22 cellular contexts compared by ENCODE assay signal in genomic region chr2:37627715-37628114, GRCh38. TPM values are rescaled to one million over a fixed set of nuclear protein-coding genes. Genes with fewer than 3 reads are reported as not detected.
DNase-seq lines count a peak whose midpoint lies in the region; ATAC-seq, FAIRE-seq and TF ChIP-seq lines count a peak whose summit lies in the region.
"Had no signal": no experiment of that assay in that cellular context is flagged by ENCODE, and none has a peak within 500 bp of the region (broad histone marks: within the 10 kb centered on the region; RNA-seq: fewer than 3 reads in every experiment).

No MANE protein-coding gene starts in this region.

- no peaks in the 10 kb centered on the region for H3K27me3 ChIP-seq in ACC112 (ENCODE audit: insufficient read depth, low read length)
- H3K27me3 ChIP-seq in GM06990 (replicated peaks; ENCODE audit: control insufficient read depth, insufficient read depth, low read length): no peaks in the 10 kb centered on the region
- H3K27me3 ChIP-seq in keratinocyte (ENCODE audit: control insufficient read depth, extremely low read depth, insufficient read depth, low read length): no peaks in the 10 kb centered on the region
- no peaks in the 10 kb centered on the region for H3K27me3 ChIP-seq in CD4-positive, alpha-beta memory T cell (ENCODE audit: insufficient read depth, low read length)
- H3K27me3 ChIP-seq: right lobe of liver, SJCRH30, upper lobe of left lung had no signal

- no peaks in the 10 kb centered on the region for H3K9me1 ChIP-seq in keratinocyte (ENCODE audit: control insufficient read depth, extremely low read depth, insufficient read depth, low read length)

- peak overlapping the region; percentile 42 for H3K27ac Mint-ChIP-seq in activated naive CD8-positive, alpha-beta T cell treated with anti-CD3 and anti-CD28 coated beads for 36 hours
- H3K27ac Mint-ChIP-seq in CD4-positive, alpha-beta memory T cell: peak overlapping the region in 1 of 7 donors; percentile 87
- H3K27ac Mint-ChIP-seq: activated CD8-positive, alpha-beta memory T cell treated with anti-CD3 and anti-CD28 coated beads, Interleukin-2, amount 10 ng/mL, durations not matched to agents 7 days and 5 days; stimulated activated naive CD8-positive, alpha-beta T cell treated with anti-CD3 and anti-CD28 coated beads, Interleukin-15, amount 100 ng/mL, for 72 hours had no signal

- no peak overlapping the region for H3K4me2 ChIP-seq in keratinocyte (ENCODE audit: control insufficient read depth, extremely low read depth, insufficient read depth, low read depth, low read length)
- H3K4me2 ChIP-seq: KMS-11 had no signal

- H3K9me3 ChIP-seq in keratinocyte (ENCODE audit: control insufficient read depth, low read depth, low read length): no peaks in the 10 kb centered on the region
- H3K9me3 ChIP-seq in CD4-positive, alpha-beta memory T cell (ENCODE audit: control insufficient read depth in 1 of 2, low read length in 2 of 2): no peaks in the 10 kb centered on the region
- H3K9me3 ChIP-seq: left ventricle myocardium inferior, right lobe of liver, SJCRH30, upper lobe of left lung had no signal

- intact Hi-C loops in CD4-positive, alpha-beta memory T cell (cut with micrococcal nuclease): loop anchor here (2.0 kb wide), 1 partner anchor 21 kb away; no protein-coding TSS in a partner anchor

- no peaks in the 10 kb centered on the region for H3K9me3 Mint-ChIP-seq in activated naive CD8-positive, alpha-beta T cell treated with anti-CD3 and anti-CD28 coated beads for 36 hours
- peaks cover 0 to 5% (median 0%) of the 10 kb centered on the region in 8 donors for H3K9me3 Mint-ChIP-seq in CD4-positive, alpha-beta memory T cell

- peaks cover 78% of the 10 kb centered on the region for H3K4me1 Mint-ChIP-seq in activated naive CD8-positive, alpha-beta T cell treated with anti-CD3 and anti-CD28 coated beads for 36 hours
- peaks cover 66 to 86% (median 71%) of the 10 kb centered on the region in 4 donors for H3K4me1 Mint-ChIP-seq in CD4-positive, alpha-beta memory T cell

- CTCF ChIA-PET in CD4-positive, alpha-beta memory T cell (lab: Charles Lee; ENCODE audit: partially characterized antibody): interaction anchor here (1.0 to 1.2 kb wide), 3 partner anchors 28 to 205 kb away, joined by 3 to 5 read pairs (median 3); no protein-coding TSS in a partner anchor

- TF ChIP-seq CTCF in GM06990 (IDR thresholded peaks at IDR 0.05; ENCODE audit: insufficient read depth, low read length, poor library complexity, severe bottlenecking) (no peak), keratinocyte (optimal IDR thresholded peaks at IDR 0.05 in 1 of 3, IDR thresholded peaks at IDR 0.05 in 1 of 3, conservative IDR thresholded peaks at IDR 0.05 in 1 of 3; ENCODE audit: extremely low read depth in 1 of 3, insufficient read depth in 2 of 3, low read length in 3 of 3) (no peak)

- H3K36me3 ChIP-seq in ACC112 (ENCODE audit: insufficient read depth, low read length) (no peaks in the 10 kb centered on the region), GM06990 (ENCODE audit: control insufficient read depth, insufficient read depth, low read length) (peaks cover 2% of the 10 kb centered on the region; the same call in 1 of the 2 replicates), keratinocyte (ENCODE audit: control insufficient read depth in 2 of 2, extremely low read depth in 1 of 2, insufficient read depth in 2 of 2, low read length in 2 of 2) (no peaks in the 10 kb centered on the region)
- H3K36me3 ChIP-seq in CD4-positive, alpha-beta memory T cell (ENCODE audit: insufficient read depth, low read length): no peaks in the 10 kb centered on the region
- H3K36me3 ChIP-seq: left ventricle myocardium inferior, right lobe of liver, SJCRH30, upper lobe of left lung had no signal

- H2AFZ ChIP-seq in ACC112 (ENCODE audit: low read length, unreplicated experiment) (no peak overlapping the region), keratinocyte (ENCODE audit: control insufficient read depth, low read length) (no peak overlapping the region)

- H3K36me3 Mint-ChIP-seq in activated naive CD8-positive, alpha-beta T cell treated with anti-CD3 and anti-CD28 coated beads for 36 hours: peaks cover 13% of the 10 kb centered on the region
- H3K36me3 Mint-ChIP-seq in CD4-positive, alpha-beta memory T cell: peaks cover 14 to 27% of the 10 kb centered on the region in 2 donors

- H3K4me1 ChIP-seq in ACC112 (ENCODE audit: control insufficient read depth, insufficient read depth, low read length, unreplicated experiment) (peaks cover 51% of the 10 kb centered on the region), keratinocyte (ENCODE audit: control insufficient read depth, extremely low read depth, insufficient read depth, low read length) (peaks cover 34% of the 10 kb centered on the region)
- peaks cover 90% of the 10 kb centered on the region for H3K4me1 ChIP-seq in CD4-positive, alpha-beta memory T cell (ENCODE audit: insufficient read depth, low read length)
- H3K4me1 ChIP-seq: right lobe of liver had no signal

- no peaks in the 10 kb centered on the region for H4K20me1 ChIP-seq in keratinocyte (ENCODE audit: control insufficient read depth, extremely low read depth, insufficient read depth, low read length)

- no peak for ATAC-seq in left lobe of liver
- ATAC-seq: activated CD8-positive, alpha-beta memory T cell treated with anti-CD3 and anti-CD28 coated beads, Interleukin-2, amount 10 ng/mL, durations not matched to agents 7 days and 5 days; right lobe of liver; stimulated activated naive CD8-positive, alpha-beta T cell treated with anti-CD3 and anti-CD28 coated beads, Interleukin-15, amount 100 ng/mL, for 72 hours had no signal

- peak; percentile 75 for FAIRE-seq in keratinocyte (lab: Jason Lieb, UNC)
- FAIRE-seq: colon, endometrium had no signal

- H3K27ac ChIP-seq in ACC112 (ENCODE audit: low read depth, low read length) (peak overlapping the region; percentile 41; the same call in 1 of the 2 replicates), keratinocyte (ENCODE audit: control insufficient read depth, insufficient read depth, low read length) (no peak overlapping the region)
- H3K27ac ChIP-seq in CD4-positive, alpha-beta memory T cell (ENCODE audit: low read depth, low read length): no peak overlapping the region
- H3K27ac ChIP-seq: KMS-11, right lobe of liver, SJCRH30, upper lobe of left lung had no signal

- H3K4me3 ChIP-seq in ACC112 (ENCODE audit: low read depth, low read length) (no peak overlapping the region), GM06990 (replicated peaks; ENCODE audit: low read depth, low read length) (peak overlapping the region; percentile 54), keratinocyte (ENCODE audit: control insufficient read depth in 2 of 3, extremely low read depth in 1 of 3, insufficient read depth in 2 of 3, low read depth in 1 of 3, low read length in 3 of 3) (no peak overlapping the region)
- H3K4me3 ChIP-seq in CD4-positive, alpha-beta memory T cell (ENCODE audit: low read length in 2 of 2): no peak overlapping the region
- H3K4me3 ChIP-seq: left ventricle myocardium inferior, right lobe of liver, SJCRH30, upper lobe of left lung had no signal

- no peak for DNase-seq in GM06990 (ENCODE audit: extremely low read depth, insufficient read length)
- no peak for DNase-seq in activated naive CD8-positive, alpha-beta T cell treated with anti-CD3 and anti-CD28 coated beads for 36 hours
- DNase-seq in keratinocyte (ENCODE audit: low read depth, low spot score): no peak
- DNase-seq in T1000 (lab: John Stamatoyannopoulos, UW): no peak
- DNase-seq in CD4-positive, alpha-beta memory T cell: no peak
- DNase-seq in SW480 (ENCODE audit: low spot score): no peak
- no peak for DNase-seq in left lobe of liver (ENCODE audit: low spot score)
- DNase-seq: activated CD8-positive, alpha-beta memory T cell treated with anti-CD3 and anti-CD28 coated beads, Interleukin-2, amount 10 ng/mL, durations not matched to agents 7 days and 5 days; left ventricle myocardium inferior; NCI-H1105; NCI-H2107; NCI-H524 treated with DMSO at 0.1 percent for 48 hours; occipital lobe; right lobe of liver; SJCRH30; stimulated activated naive CD8-positive, alpha-beta T cell treated with anti-CD3 and anti-CD28 coated beads, Interleukin-15, amount 100 ng/mL, for 72 hours; T-helper 2 cell; upper lobe of left lung had no signal

- dilution Hi-C loops in keratinocyte (cut with MboI; ENCODE audit: extremely low pct_ligation_motif_present, low sequenced_read_pairs): no loop called here

- no peak overlapping the region for H3K4me3 Mint-ChIP-seq in activated naive CD8-positive, alpha-beta T cell treated with anti-CD3 and anti-CD28 coated beads for 36 hours
- H3K4me3 Mint-ChIP-seq in CD4-positive, alpha-beta memory T cell: no peak overlapping the region
- H3K4me3 Mint-ChIP-seq: activated CD8-positive, alpha-beta memory T cell treated with anti-CD3 and anti-CD28 coated beads, Interleukin-2, amount 10 ng/mL, durations not matched to agents 7 days and 5 days; stimulated activated naive CD8-positive, alpha-beta T cell treated with anti-CD3 and anti-CD28 coated beads, Interleukin-15, amount 100 ng/mL, for 72 hours had no signal

- no peaks in the 10 kb centered on the region for H3K27me3 Mint-ChIP-seq in activated naive CD8-positive, alpha-beta T cell treated with anti-CD3 and anti-CD28 coated beads for 36 hours
- H3K27me3 Mint-ChIP-seq in CD4-positive, alpha-beta memory T cell: no peaks in the 10 kb centered on the region
- H3K27me3 Mint-ChIP-seq: activated CD8-positive, alpha-beta memory T cell treated with anti-CD3 and anti-CD28 coated beads, Interleukin-2, amount 10 ng/mL, durations not matched to agents 7 days and 5 days; stimulated activated naive CD8-positive, alpha-beta T cell treated with anti-CD3 and anti-CD28 coated beads, Interleukin-15, amount 100 ng/mL, for 72 hours had no signal

- H3K79me2 ChIP-seq in ACC112 (ENCODE audit: control insufficient read depth, insufficient read depth, low read length, unreplicated experiment) (no peaks in the 10 kb centered on the region), keratinocyte (ENCODE audit: control insufficient read depth, insufficient read depth, low read length) (no peaks in the 10 kb centered on the region)

- POLR2A ChIA-PET in CD4-positive, alpha-beta memory T cell (lab: Charles Lee; ENCODE audit: partially characterized antibody): interaction anchor here (0.9 to 2.1 kb wide), 3 partner anchors 28 to 43 kb away, joined by 3 to 12 read pairs (median 7); no protein-coding TSS in a partner anchor

- H3K9ac ChIP-seq in keratinocyte (ENCODE audit: control insufficient read depth, extremely low read depth, insufficient read depth, low read length): no peak overlapping the region
- H3K9ac ChIP-seq: KMS-11 had no signal

RNA-seq across cellular contexts. Expression of gene CDC42EP3, which starts 43.7 kb away (rescaled TPM):
- 10 to 100 TPM; 18.6 to 22.2 TPM for total RNA-seq in activated naive CD8-positive, alpha-beta T cell treated with anti-CD3 and anti-CD28 coated beads for 36 hours
- 24.1 to 50.7 TPM (median 34.6 TPM) in 3 replicates for polyA plus RNA-seq in keratinocyte
- polyA plus RNA-seq in keratinocyte (2011; ENCODE audit: low read depth): 4.3 TPM
- 39.4 and 54.8 TPM in 2 replicates for polyA plus RNA-seq in keratinocyte (2011; cell fraction: cytosol; rRNA removed)
- 45.1 and 47.2 TPM in 2 replicates for polyA plus RNA-seq in keratinocyte (2011; cell fraction: nucleus; rRNA removed)
- polyA plus RNA-seq in keratinocyte (2012; ENCODE audit: low replicate concordance): 16.4 and 22.4 TPM in 2 replicates
- 32.5 to 52.2 TPM (median 33.1 TPM) in 3 replicates for polyA minus RNA-seq in keratinocyte
- 24.0 TPM for polyA minus RNA-seq in keratinocyte (2011; cell fraction: cytosol; rRNA and poly(A)+ RNA removed)
- 17.2 and 39.7 TPM in 2 replicates for polyA minus RNA-seq in keratinocyte (2011; cell fraction: nucleus; rRNA and poly(A)+ RNA removed)
- 10 to 100 TPM; 56.1 to 60.9 TPM for total RNA-seq in CD4-positive, alpha-beta memory T cell
- polyA plus RNA-seq in CD4-positive, alpha-beta memory T cell: 100 to 1,000 TPM in 1 of 2 donors, 10 to 100 TPM in 1; 59.3 to 107 TPM
- 3.4 TPM for total RNA-seq in left lobe of liver
